ENCODE assay signal across 13 cellular contexts in the genomic region with DNA sequence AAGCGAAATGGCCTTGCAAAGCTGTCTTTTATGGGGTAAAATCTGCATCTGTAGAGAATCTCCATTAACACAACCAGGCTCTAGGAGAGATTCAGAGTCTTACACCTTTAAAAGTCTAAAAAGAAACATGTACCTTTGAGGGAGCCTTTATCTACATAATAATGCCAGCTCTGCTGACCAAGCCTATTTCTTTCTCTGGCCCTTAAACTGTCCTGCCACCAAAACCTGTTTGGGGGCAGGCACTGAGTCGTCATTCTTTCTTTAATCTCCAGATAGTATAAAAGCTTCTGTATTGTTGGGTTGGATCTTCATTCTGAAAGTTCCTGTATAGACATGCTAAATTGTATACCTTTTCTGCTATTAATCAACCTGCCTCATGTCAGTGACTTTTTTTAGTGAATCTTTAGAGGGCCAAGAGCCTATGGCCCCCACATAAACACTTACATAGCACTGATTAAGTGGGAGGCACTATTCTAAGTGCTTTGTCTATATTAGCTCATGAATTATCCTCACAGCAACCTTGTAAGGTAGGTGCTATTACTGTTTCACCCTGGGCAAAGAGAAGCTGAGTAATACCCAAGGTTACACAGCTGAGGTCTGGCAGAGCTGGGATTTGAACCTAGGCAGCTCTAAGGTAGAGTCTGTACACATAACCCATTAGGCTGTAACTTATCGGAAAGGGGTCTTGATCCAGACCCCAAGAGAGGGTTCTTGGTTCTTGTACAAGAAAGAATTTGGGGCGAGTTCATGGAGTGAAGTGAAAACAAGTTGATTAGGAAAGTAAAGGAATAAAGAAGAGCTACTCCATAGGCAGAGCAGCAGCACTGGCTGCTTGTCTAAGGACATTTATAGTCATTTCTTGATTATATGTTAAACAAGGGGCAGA.
"Had no signal": no experiment of that assay in that cellular context is flagged by ENCODE, and none has a peak within 500 bp of the region (broad histone marks: within the 10 kb centered on the region; RNA-seq: fewer than 3 reads in every experiment).

No MANE protein-coding gene starts in this region.

- DNase-seq: activated CD4-positive, alpha-beta T cell treated with anti-CD3 and anti-CD28 coated beads, Interleukin-2, amount 10 ng/mL, durations not matched to agents 7 days and 5 days; activated CD8-positive, alpha-beta memory T cell treated with anti-CD3 and anti-CD28 coated beads for 24 hours; activated naive CD4-positive, alpha-beta T cell; activated naive CD8-positive, alpha-beta T cell treated with anti-CD3 and anti-CD28 coated beads, Interleukin-2, amount 10 ng/mL, durations not matched to agents 7 days and 5 days; aorta; effector memory CD4-positive, alpha-beta T cell; head of caudate nucleus; immature natural killer cell; nucleus accumbens; stimulated activated CD4-positive, alpha-beta T cell treated with anti-CD3 and anti-CD28 coated beads, Interleukin-4, amount 100 ng/mL, for 1 hour; stimulated activated naive CD8-positive, alpha-beta T cell treated with anti-CD3 and anti-CD28 coated beads, Interleukin-15, Interleukin-2, amounts not matched to agents 100 U/mL and 50 U/mL, for 24 hours; transverse colon had no signal

- FAIRE-seq: frontal cortex had no signal

- H3K27me3 ChIP-seq: transverse colon had no signal

- H3K4me3 ChIP-seq: transverse colon had no signal

- ATAC-seq: stimulated activated naive CD8-positive, alpha-beta T cell treated with anti-CD3 and anti-CD28 coated beads, Interleukin-15, Interleukin-2, amounts not matched to agents 100 U/mL and 50 U/mL, for 24 hours had no signal

- H3K36me3 ChIP-seq: transverse colon had no signal
